Comparison of ENCODE assay signal across 18 cellular contexts in the genomic region with DNA sequence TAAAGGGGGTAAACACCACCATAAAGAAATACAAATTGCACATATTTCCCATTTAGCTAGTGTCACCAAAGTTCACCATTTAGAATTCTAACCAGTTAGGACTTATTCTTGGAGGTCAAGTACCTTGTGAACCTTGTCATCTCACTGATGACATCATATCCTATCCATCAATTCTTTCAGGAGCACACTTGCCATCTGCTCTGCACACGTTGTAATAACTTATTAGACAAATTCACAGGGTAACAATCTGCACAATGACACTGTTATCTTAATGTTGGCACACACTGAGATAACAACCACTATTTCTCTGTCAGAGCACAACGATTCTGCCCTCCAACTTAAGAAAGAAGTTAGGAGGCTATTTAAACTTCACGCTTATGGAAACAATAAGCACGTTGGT.
A peak's percentile ranks its signal among the peaks of the same experiment; 100 is the strongest.
DNase-seq lines count a peak whose midpoint lies in the region; ATAC-seq, FAIRE-seq and TF ChIP-seq lines count a peak whose summit lies in the region.
"Had no signal": no experiment of that assay in that cellular context is flagged by ENCODE, and none has a peak within 500 bp of the region (broad histone marks: within the 10 kb centered on the region; RNA-seq: fewer than 3 reads in every experiment).

No MANE protein-coding gene starts in this region.

- no peak for TF ChIP-seq EP300 in HepG2 (IDR thresholded peaks at IDR 0.05; ENCODE audit: low read depth in 2 of 2, low read length in 2 of 2)
- no peak for TF ChIP-seq EP300 in HepG2 (CRISPR knock-in tag; IDR thresholded peaks at IDR 0.05; ENCODE audit: borderline replicate concordance)

- POLR2A ChIA-PET in HepG2 (lab: Yijun Ruan, JAX) = no interaction called here

- no peaks in the 10 kb centered on the region for H3K27me3 ChIP-seq in HepG2 (ENCODE audit: control insufficient read depth in 1 of 2, insufficient read depth in 2 of 2, low read length in 2 of 2)
- H3K27me3 ChIP-seq in right lobe of liver = no peaks in the 10 kb centered on the region
- no peaks in the 10 kb centered on the region for H3K27me3 ChIP-seq in endodermal cell (ENCODE audit: control insufficient read depth, insufficient read depth, low read length, poor library complexity, severe bottlenecking)

- H3K27ac ChIP-seq in HepG2 (ENCODE audit: extremely low read length, insufficient read depth, low read length) (no peak overlapping the region), right lobe of liver (no peak overlapping the region), endodermal cell (ENCODE audit: low read depth, low read length) (peak overlapping the region; percentile 29)

- no peak for TF ChIP-seq RAD21 in HepG2 (CRISPR knock-in tag; IDR thresholded peaks at IDR 0.05)

- no peak overlapping the region for H3K4me2 ChIP-seq in HepG2 (ENCODE audit: low read depth, low read length)

- H3K36me3 Mint-ChIP-seq in endodermal cell (ENCODE audit: low read depth) = no peaks in the 10 kb centered on the region

- intact Hi-C loops in HepG2 (cut with micrococcal nuclease; ENCODE audit: unreplicated experiment) (no loop called here), right lobe of liver (cut with DNase I) (no loop called here)

- H3K4me3 ChIP-seq in HepG2 (replicated peaks in 1 of 3; ENCODE audit: insufficient read depth in 1 of 3, low read depth in 2 of 3, low read length in 3 of 3) = no peak overlapping the region
- H3K4me3 ChIP-seq in right lobe of liver = no peak overlapping the region
- no peak overlapping the region for H3K4me3 ChIP-seq in endodermal cell (ENCODE audit: low read length)
- H3K4me3 ChIP-seq: GM12878, HAP-1 had no signal

- TF ChIP-seq POLR2A in HepG2 (IDR thresholded peaks at IDR 0.05; ENCODE audit: insufficient read depth in 1 of 2, low read depth in 2 of 2, low read length in 2 of 2) (no peak), right lobe of liver (IDR thresholded peaks at IDR 0.05) (no peak)

- no peaks in the 10 kb centered on the region for H3K9me3 Mint-ChIP-seq in endodermal cell

- TF ChIP-seq CTCF in HepG2 (CRISPR knock-in tag; IDR thresholded peaks at IDR 0.05) (no peak), right lobe of liver (IDR thresholded peaks at IDR 0.05) (no peak), endodermal cell (conservative IDR thresholded peaks at IDR 0.05) (no peak)

- FAIRE-seq in HepG2 (lab: Jason Lieb, UNC) = no peak
- FAIRE-seq: GM12878, GM18507, HTR-8/SVneo had no signal

- 2% methylated on average over 4 of the region's 4 CpGs for WGBS in HepG2 (ENCODE audit: low lambda C conversion rate)
- WGBS in right lobe of liver (ENCODE audit: insufficient coverage, low coverage, low lambda C conversion rate, missing lambda C conversion rate) = 31% methylated on average over 4 of the region's 4 CpGs
- 62 to 80% methylated on average over 1 to 4 of the region's 4 CpGs for WGBS in endodermal cell (ENCODE audit: insufficient coverage in 1 of 2, insufficient read length in 1 of 2), 2 experiments

- H3K79me2 ChIP-seq in HepG2 (ENCODE audit: insufficient read depth, low read length) = no peaks in the 10 kb centered on the region

- H3K9ac ChIP-seq in HepG2 (ENCODE audit: insufficient read depth, low read depth, low read length) (no peak overlapping the region), endodermal cell (ENCODE audit: extremely low read depth, low read length, poor library complexity, severe bottlenecking) (no peak overlapping the region)

- no peak overlapping the region for H2AFZ ChIP-seq in HepG2 (ENCODE audit: low read length)

- no peak overlapping the region for H3K27ac Mint-ChIP-seq in endodermal cell

- no peaks in the 10 kb centered on the region for H4K20me1 ChIP-seq in HepG2 (ENCODE audit: insufficient read depth, low read length)

- ATAC-seq in HepG2 = no peak
- no peak for ATAC-seq in right lobe of liver
- no peak for ATAC-seq in HG02678 (IDR thresholded peaks at IDR 0.05; ENCODE audit: unreplicated experiment)
- ATAC-seq: GM12878, PC-3 had no signal

- in situ Hi-C loops in HepG2 (cut with HindIII; ENCODE audit: extremely low pct_ligation_motif_present, low pct_unique_long_range_greater_than_20kb) = no loop called here

- no peaks in the 10 kb centered on the region for H3K36me3 ChIP-seq in HepG2 (replicated peaks in 1 of 2; ENCODE audit: control insufficient read depth in 1 of 2, insufficient read depth in 2 of 2, low read length in 2 of 2)
- no peaks in the 10 kb centered on the region for H3K36me3 ChIP-seq in right lobe of liver
- H3K36me3 ChIP-seq in endodermal cell (ENCODE audit: control insufficient read depth, insufficient read depth, low read length) = no peaks in the 10 kb centered on the region
- H3K36me3 ChIP-seq: HAP-1 had no signal

- H3K27me3 Mint-ChIP-seq in endodermal cell (ENCODE audit: insufficient read depth) = no peaks in the 10 kb centered on the region

- CTCF ChIA-PET in HepG2 (lab: Yijun Ruan, JAX; ENCODE audit: low intra/inter-chr PET ratio, low total read pairs) = no interaction called here

- no TSS peak for BruUV-seq in HepG2 (replicated peaks; lab: Mats Ljungman, UMichigan)

- H3K4me1 ChIP-seq in HepG2 (ENCODE audit: insufficient read depth, low read length) = no peaks in the 10 kb centered on the region
- no peaks in the 10 kb centered on the region for H3K4me1 ChIP-seq in right lobe of liver
- H3K4me1 ChIP-seq in endodermal cell (ENCODE audit: control insufficient read depth, insufficient read depth, low read length) = no peaks in the 10 kb centered on the region
- H3K4me1 ChIP-seq: Caco-2 had no signal

- H3K4me3 Mint-ChIP-seq in endodermal cell = no peak overlapping the region

- DNase-seq in HepG2 (ENCODE audit: low spot score) = no peak
- no peak for DNase-seq in right lobe of liver
- DNase-seq in NCI-H2227 treated with DMSO at 0.1 percent for 48 hours (lab: John Stamatoyannopoulos, UW) = peak; percentile 68
- no peak for DNase-seq in endodermal cell
- no peak for DNase-seq in activated T-cell treated with anti-CD3 and anti-CD28 coated beads, Interleukin-2, amount 50 U/mL, for 1 hour
- no peak for DNase-seq in activated CD4-positive, CD25-positive, alpha-beta regulatory T cell (lab: John Stamatoyannopoulos, UW)
- DNase-seq in stimulated activated CD4-positive, alpha-beta T cell treated with anti-CD3 and anti-CD28 coated beads, Interleukin-2, amount 100 ng/mL, for 48 hours = no peak
- DNase-seq: AML-193, Caco-2, DMS79, NCI-H1048, NCI-H2081, PC-3 had no signal

- H3K9me3 ChIP-seq in HepG2 (ENCODE audit: low read length) (no peaks in the 10 kb centered on the region), right lobe of liver (no peaks in the 10 kb centered on the region), endodermal cell (ENCODE audit: control insufficient read depth, low read length) (no peaks in the 10 kb centered on the region)
- H3K9me3 ChIP-seq: Caco-2, HAP-1 had no signal

- H3K4me1 Mint-ChIP-seq in endodermal cell = no peaks in the 10 kb centered on the region

TF ChIP-seq in HepG2, 621 proteins besides CTCF, POLR2A, EP300 and RAD21:
- TF ChIP-seq KDM5B (CRISPR knock-in tag; IDR thresholded peaks at IDR 0.05; ENCODE audit: borderline replicate concordance) (no peak), E2F1 (CRISPR knock-in tag; IDR thresholded peaks at IDR 0.05) (no peak), ELF1 (CRISPR knock-in tag; IDR thresholded peaks at IDR 0.05) (no peak), TOPORS (CRISPR knock-in tag; IDR thresholded peaks at IDR 0.05) (no peak), ZNF558 (CRISPR knock-in tag; IDR thresholded peaks at IDR 0.05; ENCODE audit: borderline replicate concordance) (no peak), ATF7 (IDR thresholded peaks at IDR 0.05) (peak; percentile 71; the same call in 1 of the 2 replicates), ATF7 (CRISPR knock-in tag; IDR thresholded peaks at IDR 0.05) (no peak), CREB1 (IDR thresholded peaks at IDR 0.05) (peak; percentile 55), CREB1 (CRISPR knock-in tag; IDR thresholded peaks at IDR 0.05) (no peak), TCF12 (IDR thresholded peaks at IDR 0.05) (no peak), TCF12 (CRISPR knock-in tag; IDR thresholded peaks at IDR 0.05) (no peak), SOX6 (IDR thresholded peaks at IDR 0.05) (no peak), SOX6 (CRISPR knock-in tag; IDR thresholded peaks at IDR 0.05) (no peak), SP1 (IDR thresholded peaks at IDR 0.05) (no peak), SP1 (CRISPR knock-in tag; IDR thresholded peaks at IDR 0.05) (no peak)
